In genomic region chr1:84365225-84366221, GRCh38 we compare ENCODE assay signal across 10 cellular contexts. TPM values are rescaled to one million over a fixed set of nuclear protein-coding genes. Genes with fewer than 3 reads are reported as not detected.
DNase-seq lines count a peak whose midpoint lies in the region; ATAC-seq and TF ChIP-seq lines count a peak whose summit lies in the region.
"Had no signal": no experiment of that assay in that cellular context is flagged by ENCODE, and none has a peak within 500 bp of the region (broad histone marks: within the 10 kb centered on the region; RNA-seq: fewer than 3 reads in every experiment).

No MANE protein-coding gene starts in this region.

- TF ChIP-seq CTCF in RWPE1 (conservative IDR thresholded peaks at IDR 0.05; ENCODE audit: low read depth) = no peak
- TF ChIP-seq CTCF in fibroblast of lung (conservative IDR thresholded peaks at IDR 0.05 in 1 of 2, IDR thresholded peaks at IDR 0.05 in 1 of 2; ENCODE audit: low read depth in 1 of 2, low read length in 2 of 2) = no peak
- TF ChIP-seq CTCF in GM23338 (conservative IDR thresholded peaks at IDR 0.05; ENCODE audit: low read depth in 2 of 2) = no peak

- H3K4me3 ChIP-seq in fibroblast of lung (replicated peaks in 1 of 4; ENCODE audit: control extremely low read depth in 1 of 4, insufficient read depth in 1 of 4, low read depth in 3 of 4, low read length in 4 of 4) = no peak overlapping the region
- no peak overlapping the region for H3K4me3 ChIP-seq in GM23338
- H3K4me3 ChIP-seq: skin epidermis had no signal

- H3K4me2 ChIP-seq in fibroblast of lung (ENCODE audit: extremely low read depth, insufficient read depth, low read length) (peak overlapping the region; percentile 70), GM23338 (no peak overlapping the region)

- H3K4me3 Mint-ChIP-seq in stimulated activated naive CD8-positive, alpha-beta T cell treated with anti-CD3 and anti-CD28 coated beads, Interleukin-15, amount 100 ng/mL, for 72 hours = no peak overlapping the region
- H3K4me3 Mint-ChIP-seq in GM23338 = no peak overlapping the region

- H3K27me3 ChIP-seq in fibroblast of lung (ENCODE audit: control insufficient read depth, insufficient read depth, low read length) = no peaks in the 10 kb centered on the region
- H3K27me3 ChIP-seq in GM23338 (ENCODE audit: insufficient read depth) = no peaks in the 10 kb centered on the region

- no peaks in the 10 kb centered on the region for H3K36me3 ChIP-seq in fibroblast of lung (ENCODE audit: control insufficient read depth, insufficient read depth, low read length)
- no peaks in the 10 kb centered on the region for H3K36me3 ChIP-seq in GM23338 (ENCODE audit: insufficient read depth)

- no peaks in the 10 kb centered on the region for H3K9me3 Mint-ChIP-seq in stimulated activated naive CD8-positive, alpha-beta T cell treated with anti-CD3 and anti-CD28 coated beads, Interleukin-15, amount 100 ng/mL, for 72 hours
- no peaks in the 10 kb centered on the region for H3K9me3 Mint-ChIP-seq in GM23338

- no peak overlapping the region for H3K9ac ChIP-seq in fibroblast of lung (ENCODE audit: insufficient read depth, low read length)

- no peak overlapping the region for H2AFZ ChIP-seq in fibroblast of lung (ENCODE audit: low read length)
- H2AFZ ChIP-seq in GM23338 = no peak overlapping the region

- CTCF ChIA-PET in RWPE1 (lab: Yijun Ruan, JAX) = no interaction called here

- DNase-seq in activated CD4-positive, alpha-beta T cell treated with anti-CD3 and anti-CD28 coated beads for 48 hours = peak; percentile 12
- no peak for DNase-seq in activated CD4-positive, alpha-beta T cell treated with anti-CD3 and anti-CD28 coated beads, Interleukin-2, amount 50 U/mL, for 1 hour
- DNase-seq in RWPE1 (ENCODE audit: low spot score) (peak; percentile 93), fibroblast of lung (ENCODE audit: low read depth in 2 of 2) (peak; percentile 96 to 99), NCI-H2196 treated with DMSO at 0.1 percent for 48 hours (lab: John Stamatoyannopoulos, UW; ENCODE audit: unreplicated experiment) (no peak), GM23338 (ENCODE audit: low spot score) (no peak)
- DNase-seq in stimulated activated naive CD8-positive, alpha-beta T cell treated with anti-CD3 and anti-CD28 coated beads, Interleukin-15, amount 100 ng/mL, for 72 hours = peak; percentile 29 to 38
- no peak for DNase-seq in stimulated activated naive CD4-positive, alpha-beta T cell treated with Interleukin-2 at 50 U/mL for 16 hours (lab: John Stamatoyannopoulos, UW)

- H3K4me1 ChIP-seq in fibroblast of lung (ENCODE audit: control insufficient read depth, extremely low read depth, insufficient read depth, low read length) (peaks cover 18% of the 10 kb centered on the region), GM23338 (ENCODE audit: insufficient read depth) (no peaks in the 10 kb centered on the region)

- peak overlapping the region in 1 of 2 donors; percentile 75 for H3K27ac Mint-ChIP-seq in stimulated activated naive CD8-positive, alpha-beta T cell treated with anti-CD3 and anti-CD28 coated beads, Interleukin-15, amount 100 ng/mL, for 72 hours
- no peak overlapping the region for H3K27ac Mint-ChIP-seq in GM23338

- no peaks in the 10 kb centered on the region for H3K36me3 Mint-ChIP-seq in GM23338 (ENCODE audit: low read depth)

- no peaks in the 10 kb centered on the region for H3K9me3 ChIP-seq in fibroblast of lung (ENCODE audit: control insufficient read depth, insufficient read depth, low read depth, low read length)

- H4K20me1 ChIP-seq in fibroblast of lung (ENCODE audit: control insufficient read depth, extremely low read depth, insufficient read depth, low read length) (no peaks in the 10 kb centered on the region), GM23338 (replicated peaks; ENCODE audit: insufficient read depth) (no peaks in the 10 kb centered on the region)

- ATAC-seq in stimulated activated naive CD8-positive, alpha-beta T cell treated with anti-CD3 and anti-CD28 coated beads, Interleukin-15, amount 100 ng/mL, for 72 hours = peak; percentile 93
- ATAC-seq in GM23338 = no peak

- H3K27me3 Mint-ChIP-seq in stimulated activated naive CD8-positive, alpha-beta T cell treated with anti-CD3 and anti-CD28 coated beads, Interleukin-15, amount 100 ng/mL, for 72 hours = no peaks in the 10 kb centered on the region
- H3K27me3 Mint-ChIP-seq in GM23338 (ENCODE audit: insufficient read depth, low read depth, poor library complexity) = peaks cover 2% of the 10 kb centered on the region

- no peaks in the 10 kb centered on the region for H3K79me2 ChIP-seq in fibroblast of lung (ENCODE audit: control insufficient read depth, insufficient read depth, low read length)
- no peaks in the 10 kb centered on the region for H3K79me2 ChIP-seq in GM23338 (replicated peaks; ENCODE audit: insufficient read depth)

- peaks cover 23% of the 10 kb centered on the region for H3K4me1 Mint-ChIP-seq in stimulated activated naive CD8-positive, alpha-beta T cell treated with anti-CD3 and anti-CD28 coated beads, Interleukin-15, amount 100 ng/mL, for 72 hours
- H3K4me1 Mint-ChIP-seq in GM23338 = no peaks in the 10 kb centered on the region

- H3K9me2 ChIP-seq in GM23338 (ENCODE audit: insufficient read depth) = peaks cover 10% of the 10 kb centered on the region; the same call in 1 of the 2 replicates

- H3F3A ChIP-seq in GM23338 (replicated peaks; ENCODE audit: low read depth) = no peaks in the 10 kb centered on the region

- POLR2A ChIA-PET in RWPE1 (lab: Yijun Ruan, JAX; ENCODE audit: low non-redundant PET) = no interaction called here

- H3K27ac ChIP-seq in RWPE1 (peak overlapping the region; percentile 61), fibroblast of lung (ENCODE audit: insufficient read depth, low read length) (peak overlapping the region; percentile 64), GM23338 (ENCODE audit: low read depth) (no peak overlapping the region)
- H3K27ac ChIP-seq: VCaP had no signal

TF ChIP-seq in GM23338, 12 proteins besides CTCF, POLR2A, EP300 and RAD21 (continues in another document):
- TF ChIP-seq NANOG (IDR thresholded peaks at IDR 0.05; ENCODE audit: borderline replicate concordance) (no peak), ZNF331 (CRISPR knock-in tag; IDR thresholded peaks at IDR 0.05; ENCODE audit: low read depth) (no peak), EZH2phosphoT487 (IDR thresholded peaks at IDR 0.05; ENCODE audit: unreplicated experiment) (no peak), EZH2 (IDR thresholded peaks at IDR 0.05; ENCODE audit: low read depth, unreplicated experiment) (no peak)

RNA-seq across cellular contexts. Expression of gene DNASE2B, which starts 32.8 kb away (rescaled TPM):
- not detected in 2 replicates for total RNA-seq in fibroblast of lung
- not detected in 2 replicates for polyA plus RNA-seq in fibroblast of lung
- polyA plus RNA-seq in fibroblast of lung (2012) = not detected in 2 replicates
- polyA minus RNA-seq in fibroblast of lung (ENCODE audit: low replicate concordance) = not detected in 2 replicates
- total RNA-seq in GM23338 (2014; rRNA removed; shearing (Covaris generic)) = not detected in 2 replicates
- not detected in 2 replicates for polyA plus RNA-seq in GM23338 (2016; fragmentation: Nextera tagmentation; extraction: Ambion mirVana)

Comparison
In these comparisons a context has a peak if more than half of its experiments do, and no peak if none do; other contexts are left out.
1. DNase-seq: peak in activated CD4-positive, alpha-beta T cell treated with anti-CD3 and anti-CD28 coated beads for 48 hours (single experiment), RWPE1 (single experiment), fibroblast of lung (2 of 2) and stimulated activated naive CD8-positive, alpha-beta T cell treated with anti-CD3 and anti-CD28 coated beads, Interleukin-15, amount 100 ng/mL, for 72 hours (2 of 2); none in activated CD4-positive, alpha-beta T cell treated with anti-CD3 and anti-CD28 coated beads, Interleukin-2, amount 50 U/mL, for 1 hour (single experiment), NCI-H2196 treated with DMSO at 0.1 percent for 48 hours (single experiment), stimulated activated naive CD4-positive, alpha-beta T cell treated with Interleukin-2 at 50 U/mL for 16 hours (single experiment) and GM23338 (single experiment).